Comparison of ENCODE assay signal across 1 cellular context in genomic region chr2:237858294-237859081, GRCh38.
TF ChIP-seq lines count a peak whose summit lies in the region.

No MANE protein-coding gene starts in this region.

TF ChIP-seq in K562, 482 proteins besides CTCF, POLR2A, EP300 and RAD21 (continued from another document and continues in another):
- TF ChIP-seq CEBPG (CRISPR knock-in tag; IDR thresholded peaks at IDR 0.05): no peak
- TF ChIP-seq CEBPG (tag; conservative IDR thresholded peaks at IDR 0.05 in 1 of 2, IDR thresholded peaks at IDR 0.05 in 1 of 2): no peak
- TF ChIP-seq, protein P1, sequence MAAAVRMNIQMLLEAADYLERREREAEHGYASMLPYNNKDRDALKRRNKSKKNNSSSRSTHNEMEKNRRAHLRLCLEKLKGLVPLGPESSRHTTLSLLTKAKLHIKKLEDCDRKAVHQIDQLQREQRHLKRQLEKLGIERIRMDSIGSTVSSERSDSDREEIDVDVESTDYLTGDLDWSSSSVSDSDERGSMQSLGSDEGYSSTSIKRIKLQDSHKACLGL (CRISPR knock-in tag; IDR thresholded peaks at IDR 0.05; ENCODE audit: borderline replicate concordance, poor library complexity, severe bottlenecking): no peak
- TF ChIP-seq, protein P2, sequence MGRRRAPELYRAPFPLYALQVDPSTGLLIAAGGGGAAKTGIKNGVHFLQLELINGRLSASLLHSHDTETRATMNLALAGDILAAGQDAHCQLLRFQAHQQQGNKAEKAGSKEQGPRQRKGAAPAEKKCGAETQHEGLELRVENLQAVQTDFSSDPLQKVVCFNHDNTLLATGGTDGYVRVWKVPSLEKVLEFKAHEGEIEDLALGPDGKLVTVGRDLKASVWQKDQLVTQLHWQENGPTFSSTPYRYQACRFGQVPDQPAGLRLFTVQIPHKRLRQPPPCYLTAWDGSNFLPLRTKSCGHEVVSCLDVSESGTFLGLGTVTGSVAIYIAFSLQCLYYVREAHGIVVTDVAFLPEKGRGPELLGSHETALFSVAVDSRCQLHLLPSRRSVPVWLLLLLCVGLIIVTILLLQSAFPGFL (CRISPR knock-in tag; IDR thresholded peaks at IDR 0.05): no peak
- no peak for TF ChIP-seq NCOA2 (IDR thresholded peaks at IDR 0.05; ENCODE audit: partially characterized antibody in 2 of 2)
- no peak for TF ChIP-seq JUNB (CRISPR knock-in tag; conservative IDR thresholded peaks at IDR 0.05)
- no peak for TF ChIP-seq ZNF175 (CRISPR knock-in tag; IDR thresholded peaks at IDR 0.05; ENCODE audit: low read depth)
- peak; percentile 18; the same call in 1 of the 2 replicates for TF ChIP-seq CTBP1 (IDR thresholded peaks at IDR 0.05; ENCODE audit: borderline replicate concordance)
- no peak for TF ChIP-seq KDM1A (IDR thresholded peaks at IDR 0.05)
- TF ChIP-seq ILK (tag; IDR thresholded peaks at IDR 0.05; ENCODE audit: borderline replicate concordance, low read depth): no peak
- TF ChIP-seq ZNF668 (CRISPR knock-in tag; IDR thresholded peaks at IDR 0.05): no peak
- no peak for TF ChIP-seq PCBP2 (IDR thresholded peaks at IDR 0.05; ENCODE audit: low read depth, low read length, poor library complexity, severe bottlenecking)
- TF ChIP-seq ZNF699 (CRISPR knock-in tag; IDR thresholded peaks at IDR 0.05; ENCODE audit: insufficient replicate concordance): no peak
- TF ChIP-seq NBN (IDR thresholded peaks at IDR 0.05; ENCODE audit: low read depth): no peak
- no peak for TF ChIP-seq CREB1 (IDR thresholded peaks at IDR 0.05)
- no peak for TF ChIP-seq CREB1 (CRISPR knock-in tag; IDR thresholded peaks at IDR 0.05)
- peak; percentile 72 for TF ChIP-seq SMC3 (conservative IDR thresholded peaks at IDR 0.05; ENCODE audit: insufficient read depth, low read depth, low read length)
- TF ChIP-seq ZNF277 (CRISPR knock-in tag; IDR thresholded peaks at IDR 0.05; ENCODE audit: borderline replicate concordance): no peak
- peak; percentile 59; the same call in 1 of the 2 replicates for TF ChIP-seq ARID2 (IDR thresholded peaks at IDR 0.05)
- TF ChIP-seq CUX1 (CRISPR knock-in tag; IDR thresholded peaks at IDR 0.05): no peak
- no peak for TF ChIP-seq IRF2 (CRISPR knock-in tag; IDR thresholded peaks at IDR 0.05)
- TF ChIP-seq EZH2 (IDR thresholded peaks at IDR 0.05; ENCODE audit: borderline replicate concordance, low read depth, low read length): no peak
- TF ChIP-seq YBX1 (IDR thresholded peaks at IDR 0.05): no peak
- TF ChIP-seq ZNF121 (CRISPR knock-in tag; conservative IDR thresholded peaks at IDR 0.05): no peak
- TF ChIP-seq NR3C1 (CRISPR knock-in tag; IDR thresholded peaks at IDR 0.05): no peak
- no peak for TF ChIP-seq ZNF778 (CRISPR knock-in tag; IDR thresholded peaks at IDR 0.05)
- no peak for TF ChIP-seq ZFP1 (CRISPR knock-in tag; IDR thresholded peaks at IDR 0.05)
- no peak for TF ChIP-seq KAT7 (CRISPR knock-in tag; IDR thresholded peaks at IDR 0.05; ENCODE audit: borderline replicate concordance)
- TF ChIP-seq, protein P3, sequence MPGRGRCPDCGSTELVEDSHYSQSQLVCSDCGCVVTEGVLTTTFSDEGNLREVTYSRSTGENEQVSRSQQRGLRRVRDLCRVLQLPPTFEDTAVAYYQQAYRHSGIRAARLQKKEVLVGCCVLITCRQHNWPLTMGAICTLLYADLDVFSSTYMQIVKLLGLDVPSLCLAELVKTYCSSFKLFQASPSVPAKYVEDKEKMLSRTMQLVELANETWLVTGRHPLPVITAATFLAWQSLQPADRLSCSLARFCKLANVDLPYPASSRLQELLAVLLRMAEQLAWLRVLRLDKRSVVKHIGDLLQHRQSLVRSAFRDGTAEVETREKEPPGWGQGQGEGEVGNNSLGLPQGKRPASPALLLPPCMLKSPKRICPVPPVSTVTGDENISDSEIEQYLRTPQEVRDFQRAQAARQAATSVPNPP (IDR thresholded peaks at IDR 0.05; ENCODE audit: borderline replicate concordance, insufficient read depth, insufficient read length): no peak
- no peak for TF ChIP-seq VEZF1 (CRISPR knock-in tag; IDR thresholded peaks at IDR 0.05)
- TF ChIP-seq FOXA1 (IDR thresholded peaks at IDR 0.05; ENCODE audit: borderline replicate concordance): no peak
- TF ChIP-seq, protein P4, sequence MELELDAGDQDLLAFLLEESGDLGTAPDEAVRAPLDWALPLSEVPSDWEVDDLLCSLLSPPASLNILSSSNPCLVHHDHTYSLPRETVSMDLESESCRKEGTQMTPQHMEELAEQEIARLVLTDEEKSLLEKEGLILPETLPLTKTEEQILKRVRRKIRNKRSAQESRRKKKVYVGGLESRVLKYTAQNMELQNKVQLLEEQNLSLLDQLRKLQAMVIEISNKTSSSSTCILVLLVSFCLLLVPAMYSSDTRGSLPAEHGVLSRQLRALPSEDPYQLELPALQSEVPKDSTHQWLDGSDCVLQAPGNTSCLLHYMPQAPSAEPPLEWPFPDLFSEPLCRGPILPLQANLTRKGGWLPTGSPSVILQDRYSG (tag; conservative IDR thresholded peaks at IDR 0.05; ENCODE audit: low read depth): no peak
- TF ChIP-seq MED1 (CRISPR knock-in tag; IDR thresholded peaks at IDR 0.05; ENCODE audit: borderline replicate concordance): no peak
- TF ChIP-seq CCNT2 (IDR thresholded peaks at IDR 0.05; ENCODE audit: borderline replicate concordance, extremely low read depth, insufficient read length, low read depth, low read length): no peak
- peak; percentile 89; the same call in 1 of the 2 replicates for TF ChIP-seq STAG1 (CRISPR knock-in tag; IDR thresholded peaks at IDR 0.05; ENCODE audit: borderline replicate concordance)
- no peak for TF ChIP-seq U2AF2 (optimal IDR thresholded peaks at IDR 0.05; ENCODE audit: low read depth, low read length)
- peak; percentile 14 for TF ChIP-seq PRDM10 (IDR thresholded peaks at IDR 0.05; ENCODE audit: partially characterized antibody)
- no peak for TF ChIP-seq ARID1B (IDR thresholded peaks at IDR 0.05)
- TF ChIP-seq ATF6 (CRISPR knock-in tag; IDR thresholded peaks at IDR 0.05): no peak
- TF ChIP-seq RCOR1 (IDR thresholded peaks at IDR 0.05; ENCODE audit: borderline replicate concordance in 1 of 2, low read depth in 2 of 2, low read length in 2 of 2): peak in 1 of 2 experiments; percentile 25; a peak in 1 of 4 replicates
- TF ChIP-seq SRSF7 (optimal IDR thresholded peaks at IDR 0.05; ENCODE audit: low read depth, low read length): no peak
- TF ChIP-seq HINFP (tag; conservative IDR thresholded peaks at IDR 0.05; ENCODE audit: low read depth): no peak
- TF ChIP-seq, protein P5, sequence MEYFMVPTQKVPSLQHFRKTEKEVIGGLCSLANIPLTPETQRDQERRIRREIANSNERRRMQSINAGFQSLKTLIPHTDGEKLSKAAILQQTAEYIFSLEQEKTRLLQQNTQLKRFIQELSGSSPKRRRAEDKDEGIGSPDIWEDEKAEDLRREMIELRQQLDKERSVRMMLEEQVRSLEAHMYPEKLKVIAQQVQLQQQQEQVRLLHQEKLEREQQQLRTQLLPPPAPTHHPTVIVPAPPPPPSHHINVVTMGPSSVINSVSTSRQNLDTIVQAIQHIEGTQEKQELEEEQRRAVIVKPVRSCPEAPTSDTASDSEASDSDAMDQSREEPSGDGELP (CRISPR knock-in tag; IDR thresholded peaks at IDR 0.05; ENCODE audit: borderline replicate concordance): peak; percentile 84
- no peak for TF ChIP-seq DNMT1 (IDR thresholded peaks at IDR 0.05)
